1 cellular context compared by ENCODE assay signal in genomic region chr22:43004362-43005035, GRCh38.
A peak's percentile ranks its signal among the peaks of the same experiment; 100 is the strongest.
TF ChIP-seq lines count a peak whose summit lies in the region.

No MANE protein-coding gene starts in this region.

TF ChIP-seq in HepG2, 621 proteins besides CTCF, POLR2A, EP300 and RAD21 (continued from another document and continues in another):
- TF ChIP-seq, protein P1, sequence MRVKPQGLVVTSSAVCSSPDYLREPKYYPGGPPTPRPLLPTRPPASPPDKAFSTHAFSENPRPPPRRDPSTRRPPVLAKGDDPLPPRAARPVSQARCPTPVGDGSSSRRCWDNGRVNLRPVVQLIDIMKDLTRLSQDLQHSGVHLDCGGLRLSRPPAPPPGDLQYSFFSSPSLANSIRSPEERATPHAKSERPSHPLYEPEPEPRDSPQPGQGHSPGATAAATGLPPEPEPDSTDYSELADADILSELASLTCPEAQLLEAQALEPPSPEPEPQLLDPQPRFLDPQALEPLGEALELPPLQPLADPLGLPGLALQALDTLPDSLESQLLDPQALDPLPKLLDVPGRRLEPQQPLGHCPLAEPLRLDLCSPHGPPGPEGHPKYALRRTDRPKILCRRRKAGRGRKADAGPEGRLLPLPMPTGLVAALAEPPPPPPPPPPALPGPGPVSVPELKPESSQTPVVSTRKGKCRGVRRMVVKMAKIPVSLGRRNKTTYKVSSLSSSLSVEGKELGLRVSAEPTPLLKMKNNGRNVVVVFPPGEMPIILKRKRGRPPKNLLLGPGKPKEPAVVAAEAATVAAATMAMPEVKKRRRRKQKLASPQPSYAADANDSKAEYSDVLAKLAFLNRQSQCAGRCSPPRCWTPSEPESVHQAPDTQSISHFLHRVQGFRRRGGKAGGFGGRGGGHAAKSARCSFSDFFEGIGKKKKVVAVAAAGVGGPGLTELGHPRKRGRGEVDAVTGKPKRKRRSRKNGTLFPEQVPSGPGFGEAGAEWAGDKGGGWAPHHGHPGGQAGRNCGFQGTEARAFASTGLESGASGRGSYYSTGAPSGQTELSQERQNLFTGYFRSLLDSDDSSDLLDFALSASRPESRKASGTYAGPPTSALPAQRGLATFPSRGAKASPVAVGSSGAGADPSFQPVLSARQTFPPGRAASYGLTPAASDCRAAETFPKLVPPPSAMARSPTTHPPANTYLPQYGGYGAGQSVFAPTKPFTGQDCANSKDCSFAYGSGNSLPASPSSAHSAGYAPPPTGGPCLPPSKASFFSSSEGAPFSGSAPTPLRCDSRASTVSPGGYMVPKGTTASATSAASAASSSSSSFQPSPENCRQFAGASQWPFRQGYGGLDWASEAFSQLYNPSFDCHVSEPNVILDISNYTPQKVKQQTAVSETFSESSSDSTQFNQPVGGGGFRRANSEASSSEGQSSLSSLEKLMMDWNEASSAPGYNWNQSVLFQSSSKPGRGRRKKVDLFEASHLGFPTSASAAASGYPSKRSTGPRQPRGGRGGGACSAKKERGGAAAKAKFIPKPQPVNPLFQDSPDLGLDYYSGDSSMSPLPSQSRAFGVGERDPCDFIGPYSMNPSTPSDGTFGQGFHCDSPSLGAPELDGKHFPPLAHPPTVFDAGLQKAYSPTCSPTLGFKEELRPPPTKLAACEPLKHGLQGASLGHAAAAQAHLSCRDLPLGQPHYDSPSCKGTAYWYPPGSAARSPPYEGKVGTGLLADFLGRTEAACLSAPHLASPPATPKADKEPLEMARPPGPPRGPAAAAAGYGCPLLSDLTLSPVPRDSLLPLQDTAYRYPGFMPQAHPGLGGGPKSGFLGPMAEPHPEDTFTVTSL (CRISPR knock-in tag; IDR thresholded peaks at IDR 0.05; ENCODE audit: borderline replicate concordance) = no peak
- TF ChIP-seq ZNF24 (IDR thresholded peaks at IDR 0.05) (no peak), FOXA1 (IDR thresholded peaks at IDR 0.05) (no peak), FOXA1 (CRISPR knock-in tag; IDR thresholded peaks at IDR 0.05) (no peak), TFDP1 (CRISPR knock-in tag; IDR thresholded peaks at IDR 0.05; ENCODE audit: borderline replicate concordance) (0 out of 2 replicates have a peak, but pooled peaks have one; percentile 11), ZNF646 (CRISPR knock-in tag; IDR thresholded peaks at IDR 0.05) (no peak), ZBTB42 (CRISPR knock-in tag; IDR thresholded peaks at IDR 0.05) (no peak), ZNF10 (CRISPR knock-in tag; IDR thresholded peaks at IDR 0.05; ENCODE audit: borderline replicate concordance, low read depth) (no peak), ETV6 (CRISPR knock-in tag; conservative IDR thresholded peaks at IDR 0.05) (no peak), ZBTB3 (CRISPR knock-in tag; IDR thresholded peaks at IDR 0.05; ENCODE audit: borderline replicate concordance, low read depth) (no peak), KDM4B (CRISPR knock-in tag; IDR thresholded peaks at IDR 0.05) (no peak), ZSCAN31 (CRISPR knock-in tag; IDR thresholded peaks at IDR 0.05; ENCODE audit: low read depth) (no peak), ZSCAN29 (CRISPR knock-in tag; conservative IDR thresholded peaks at IDR 0.05) (no peak), RNF2 (conservative IDR thresholded peaks at IDR 0.05; ENCODE audit: low read depth) (no peak), CEBPB (IDR thresholded peaks at IDR 0.05; ENCODE audit: borderline replicate concordance, low read depth, low read length) (peak; percentile 61; the same call in 1 of the 2 replicates), ZNF235 (CRISPR knock-in tag; IDR thresholded peaks at IDR 0.05; ENCODE audit: borderline replicate concordance) (no peak), DPF2 (CRISPR knock-in tag; IDR thresholded peaks at IDR 0.05; ENCODE audit: borderline replicate concordance, low read depth) (no peak), XRCC5 (optimal IDR thresholded peaks at IDR 0.05; ENCODE audit: low read length) (peak; percentile 34), BRCA1 (CRISPR knock-in tag; IDR thresholded peaks at IDR 0.05) (no peak), ZNF746 (CRISPR knock-in tag; IDR thresholded peaks at IDR 0.05) (no peak), ZNF615 (CRISPR knock-in tag; IDR thresholded peaks at IDR 0.05; ENCODE audit: borderline replicate concordance) (no peak), ZFX (CRISPR knock-in tag; IDR thresholded peaks at IDR 0.05; ENCODE audit: low read depth) (no peak), ZNF33A (CRISPR knock-in tag; IDR thresholded peaks at IDR 0.05; ENCODE audit: borderline replicate concordance) (no peak), RELA (CRISPR knock-in tag; IDR thresholded peaks at IDR 0.05) (no peak)
- TF ChIP-seq, protein P2, sequence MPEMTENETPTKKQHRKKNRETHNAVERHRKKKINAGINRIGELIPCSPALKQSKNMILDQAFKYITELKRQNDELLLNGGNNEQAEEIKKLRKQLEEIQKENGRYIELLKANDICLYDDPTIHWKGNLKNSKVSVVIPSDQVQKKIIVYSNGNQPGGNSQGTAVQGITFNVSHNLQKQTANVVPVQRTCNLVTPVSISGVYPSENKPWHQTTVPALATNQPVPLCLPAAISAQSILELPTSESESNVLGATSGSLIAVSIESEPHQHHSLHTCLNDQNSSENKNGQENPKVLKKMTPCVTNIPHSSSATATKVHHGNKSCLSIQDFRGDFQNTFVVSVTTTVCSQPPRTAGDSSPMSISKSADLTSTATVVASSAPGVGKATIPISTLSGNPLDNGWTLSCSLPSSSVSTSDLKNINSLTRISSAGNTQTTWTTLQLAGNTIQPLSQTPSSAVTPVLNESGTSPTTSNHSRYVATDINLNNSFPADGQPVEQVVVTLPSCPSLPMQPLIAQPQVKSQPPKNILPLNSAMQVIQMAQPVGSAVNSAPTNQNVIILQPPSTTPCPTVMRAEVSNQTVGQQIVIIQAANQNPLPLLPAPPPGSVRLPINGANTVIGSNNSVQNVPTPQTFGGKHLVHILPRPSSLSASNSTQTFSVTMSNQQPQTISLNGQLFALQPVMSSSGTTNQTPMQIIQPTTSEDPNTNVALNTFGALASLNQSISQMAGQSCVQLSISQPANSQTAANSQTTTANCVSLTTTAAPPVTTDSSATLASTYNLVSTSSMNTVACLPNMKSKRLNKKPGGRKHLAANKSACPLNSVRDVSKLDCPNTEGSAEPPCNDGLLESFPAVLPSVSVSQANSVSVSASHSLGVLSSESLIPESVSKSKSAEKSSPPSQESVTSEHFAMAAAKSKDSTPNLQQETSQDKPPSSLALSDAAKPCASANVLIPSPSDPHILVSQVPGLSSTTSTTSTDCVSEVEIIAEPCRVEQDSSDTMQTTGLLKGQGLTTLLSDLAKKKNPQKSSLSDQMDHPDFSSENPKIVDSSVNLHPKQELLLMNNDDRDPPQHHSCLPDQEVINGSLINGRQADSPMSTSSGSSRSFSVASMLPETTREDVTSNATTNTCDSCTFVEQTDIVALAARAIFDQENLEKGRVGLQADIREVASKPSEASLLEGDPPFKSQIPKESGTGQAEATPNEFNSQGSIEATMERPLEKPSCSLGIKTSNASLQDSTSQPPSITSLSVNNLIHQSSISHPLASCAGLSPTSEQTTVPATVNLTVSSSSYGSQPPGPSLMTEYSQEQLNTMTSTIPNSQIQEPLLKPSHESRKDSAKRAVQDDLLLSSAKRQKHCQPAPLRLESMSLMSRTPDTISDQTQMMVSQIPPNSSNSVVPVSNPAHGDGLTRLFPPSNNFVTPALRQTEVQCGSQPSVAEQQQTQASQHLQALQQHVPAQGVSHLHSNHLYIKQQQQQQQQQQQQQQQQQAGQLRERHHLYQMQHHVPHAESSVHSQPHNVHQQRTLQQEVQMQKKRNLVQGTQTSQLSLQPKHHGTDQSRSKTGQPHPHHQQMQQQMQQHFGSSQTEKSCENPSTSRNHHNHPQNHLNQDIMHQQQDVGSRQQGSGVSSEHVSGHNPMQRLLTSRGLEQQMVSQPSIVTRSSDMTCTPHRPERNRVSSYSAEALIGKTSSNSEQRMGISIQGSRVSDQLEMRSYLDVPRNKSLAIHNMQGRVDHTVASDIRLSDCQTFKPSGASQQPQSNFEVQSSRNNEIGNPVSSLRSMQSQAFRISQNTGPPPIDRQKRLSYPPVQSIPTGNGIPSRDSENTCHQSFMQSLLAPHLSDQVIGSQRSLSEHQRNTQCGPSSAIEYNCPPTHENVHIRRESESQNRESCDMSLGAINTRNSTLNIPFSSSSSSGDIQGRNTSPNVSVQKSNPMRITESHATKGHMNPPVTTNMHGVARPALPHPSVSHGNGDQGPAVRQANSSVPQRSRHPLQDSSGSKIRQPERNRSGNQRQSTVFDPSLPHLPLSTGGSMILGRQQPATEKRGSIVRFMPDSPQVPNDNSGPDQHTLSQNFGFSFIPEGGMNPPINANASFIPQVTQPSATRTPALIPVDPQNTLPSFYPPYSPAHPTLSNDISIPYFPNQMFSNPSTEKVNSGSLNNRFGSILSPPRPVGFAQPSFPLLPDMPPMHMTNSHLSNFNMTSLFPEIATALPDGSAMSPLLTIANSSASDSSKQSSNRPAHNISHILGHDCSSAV (CRISPR knock-in tag; IDR thresholded peaks at IDR 0.05; ENCODE audit: borderline replicate concordance) = no peak
- TF ChIP-seq, protein P3, sequence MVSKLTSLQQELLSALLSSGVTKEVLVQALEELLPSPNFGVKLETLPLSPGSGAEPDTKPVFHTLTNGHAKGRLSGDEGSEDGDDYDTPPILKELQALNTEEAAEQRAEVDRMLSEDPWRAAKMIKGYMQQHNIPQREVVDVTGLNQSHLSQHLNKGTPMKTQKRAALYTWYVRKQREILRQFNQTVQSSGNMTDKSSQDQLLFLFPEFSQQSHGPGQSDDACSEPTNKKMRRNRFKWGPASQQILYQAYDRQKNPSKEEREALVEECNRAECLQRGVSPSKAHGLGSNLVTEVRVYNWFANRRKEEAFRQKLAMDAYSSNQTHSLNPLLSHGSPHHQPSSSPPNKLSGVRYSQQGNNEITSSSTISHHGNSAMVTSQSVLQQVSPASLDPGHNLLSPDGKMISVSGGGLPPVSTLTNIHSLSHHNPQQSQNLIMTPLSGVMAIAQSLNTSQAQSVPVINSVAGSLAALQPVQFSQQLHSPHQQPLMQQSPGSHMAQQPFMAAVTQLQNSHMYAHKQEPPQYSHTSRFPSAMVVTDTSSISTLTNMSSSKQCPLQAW (CRISPR knock-in tag; IDR thresholded peaks at IDR 0.05) = no peak
- TF ChIP-seq, protein P4, sequence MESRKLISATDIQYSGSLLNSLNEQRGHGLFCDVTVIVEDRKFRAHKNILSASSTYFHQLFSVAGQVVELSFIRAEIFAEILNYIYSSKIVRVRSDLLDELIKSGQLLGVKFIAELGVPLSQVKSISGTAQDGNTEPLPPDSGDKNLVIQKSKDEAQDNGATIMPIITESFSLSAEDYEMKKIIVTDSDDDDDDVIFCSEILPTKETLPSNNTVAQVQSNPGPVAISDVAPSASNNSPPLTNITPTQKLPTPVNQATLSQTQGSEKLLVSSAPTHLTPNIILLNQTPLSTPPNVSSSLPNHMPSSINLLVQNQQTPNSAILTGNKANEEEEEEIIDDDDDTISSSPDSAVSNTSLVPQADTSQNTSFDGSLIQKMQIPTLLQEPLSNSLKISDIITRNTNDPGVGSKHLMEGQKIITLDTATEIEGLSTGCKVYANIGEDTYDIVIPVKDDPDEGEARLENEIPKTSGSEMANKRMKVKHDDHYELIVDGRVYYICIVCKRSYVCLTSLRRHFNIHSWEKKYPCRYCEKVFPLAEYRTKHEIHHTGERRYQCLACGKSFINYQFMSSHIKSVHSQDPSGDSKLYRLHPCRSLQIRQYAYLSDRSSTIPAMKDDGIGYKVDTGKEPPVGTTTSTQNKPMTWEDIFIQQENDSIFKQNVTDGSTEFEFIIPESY (CRISPR knock-in tag; IDR thresholded peaks at IDR 0.05) = peak; percentile 63; the same call in 1 of the 2 replicates
- TF ChIP-seq, protein P5, sequence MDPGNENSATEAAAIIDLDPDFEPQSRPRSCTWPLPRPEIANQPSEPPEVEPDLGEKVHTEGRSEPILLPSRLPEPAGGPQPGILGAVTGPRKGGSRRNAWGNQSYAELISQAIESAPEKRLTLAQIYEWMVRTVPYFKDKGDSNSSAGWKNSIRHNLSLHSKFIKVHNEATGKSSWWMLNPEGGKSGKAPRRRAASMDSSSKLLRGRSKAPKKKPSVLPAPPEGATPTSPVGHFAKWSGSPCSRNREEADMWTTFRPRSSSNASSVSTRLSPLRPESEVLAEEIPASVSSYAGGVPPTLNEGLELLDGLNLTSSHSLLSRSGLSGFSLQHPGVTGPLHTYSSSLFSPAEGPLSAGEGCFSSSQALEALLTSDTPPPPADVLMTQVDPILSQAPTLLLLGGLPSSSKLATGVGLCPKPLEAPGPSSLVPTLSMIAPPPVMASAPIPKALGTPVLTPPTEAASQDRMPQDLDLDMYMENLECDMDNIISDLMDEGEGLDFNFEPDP (CRISPR knock-in tag; conservative IDR thresholded peaks at IDR 0.05) = no peak
